In genomic region chr5:112978836-112979235, GRCh38 we compare ENCODE assay signal across 9 cellular contexts. TPM values are rescaled to one million over a fixed set of nuclear protein-coding genes. Genes with fewer than 3 reads are reported as not detected.
DNase-seq lines count a peak whose midpoint lies in the region; ATAC-seq, FAIRE-seq and TF ChIP-seq lines count a peak whose summit lies in the region.
"Had no signal": no experiment of that assay in that cellular context is flagged by ENCODE, and none has a peak within 500 bp of the region (broad histone marks: within the 10 kb centered on the region; RNA-seq: fewer than 3 reads in every experiment).

No MANE protein-coding gene starts in this region.

- H3K27ac ChIP-seq in HepG2 (ENCODE audit: extremely low read length, insufficient read depth, low read length): peak overlapping the region; percentile 10
- no peak overlapping the region for H3K27ac ChIP-seq in right lobe of liver
- H3K27ac ChIP-seq in SK-N-MC: peak overlapping the region; percentile 60

- CTCF ChIA-PET in HepG2 (lab: Yijun Ruan, JAX; ENCODE audit: low intra/inter-chr PET ratio, low total read pairs): no interaction called here

- H3K4me1 ChIP-seq in HepG2 (ENCODE audit: insufficient read depth, low read length) (peaks cover 54% of the 10 kb centered on the region), right lobe of liver (peaks cover 0 to 13% (median 1%) of the 10 kb centered on the region in 4 donors)

- BruUV-seq in HepG2 (replicated peaks; lab: Mats Ljungman, UMichigan): no TSS peak

- H3K36me3 ChIP-seq in HepG2 (replicated peaks in 1 of 2; ENCODE audit: control insufficient read depth in 1 of 2, insufficient read depth in 2 of 2, low read length in 2 of 2) (peaks cover 2 to 13% of the 10 kb centered on the region in 2 experiments; a peak in 3 of 5 replicates), right lobe of liver (no peaks in the 10 kb centered on the region), SK-N-MC (ENCODE audit: insufficient read depth, low read length) (peaks cover 26% of the 10 kb centered on the region)

- peaks cover 74% of the 10 kb centered on the region for H3K79me2 ChIP-seq in HepG2 (ENCODE audit: insufficient read depth, low read length)

- TF ChIP-seq CTCF in HepG2 (CRISPR knock-in tag; IDR thresholded peaks at IDR 0.05): no peak
- no peak for TF ChIP-seq CTCF in right lobe of liver (IDR thresholded peaks at IDR 0.05)
- no peak for TF ChIP-seq CTCF in fibroblast of pulmonary artery (IDR thresholded peaks at IDR 0.05; ENCODE audit: low read length, missing control alignments)
- no peak for TF ChIP-seq CTCF in D721Med (IDR thresholded peaks at IDR 0.05; ENCODE audit: insufficient read depth, missing control alignments)

- intact Hi-C loops in HepG2 (cut with micrococcal nuclease; ENCODE audit: unreplicated experiment): loop anchor here (5.0 kb wide), 1 partner anchor 57 kb away; the partner anchor contains the start of gene REEP5
- intact Hi-C loops in right lobe of liver (cut with DNase I): no loop called here

- TF ChIP-seq RAD21 in HepG2 (CRISPR knock-in tag; IDR thresholded peaks at IDR 0.05): no peak

- H2AFZ ChIP-seq in HepG2 (ENCODE audit: low read length): no peak overlapping the region

- WGBS in HepG2 (ENCODE audit: low lambda C conversion rate): 3% methylated on average over 2 of the region's 2 CpGs
- 21% methylated on average over 2 of the region's 2 CpGs for WGBS in right lobe of liver (ENCODE audit: insufficient coverage, low coverage, low lambda C conversion rate, missing lambda C conversion rate)

- FAIRE-seq in HepG2 (lab: Jason Lieb, UNC) (no peak), D721Med (lab: Jason Lieb, UNC) (no peak)

- H3K9ac ChIP-seq in HepG2 (ENCODE audit: insufficient read depth, low read depth, low read length): peak overlapping the region; percentile 84; the same call in 1 of the 2 replicates
- H3K9ac ChIP-seq in SK-N-MC (ENCODE audit: insufficient read length): peak overlapping the region; percentile 95

- no peak for DNase-seq in HepG2 (ENCODE audit: low spot score)
- DNase-seq in right lobe of liver: no peak
- no peak for DNase-seq in SK-N-MC (ENCODE audit: low read depth, low spot score)
- DNase-seq in fibroblast of pulmonary artery (ENCODE audit: low read depth): no peak
- no peak for DNase-seq in D721Med (ENCODE audit: insufficient read length, low spot score)
- DNase-seq: cortex of kidney had no signal

- in situ Hi-C loops in HepG2 (cut with HindIII; ENCODE audit: extremely low pct_ligation_motif_present, low pct_unique_long_range_greater_than_20kb): no loop called here

- no peak for ATAC-seq in HepG2
- no peak for ATAC-seq in right lobe of liver
- no peak for ATAC-seq in HG02938 (IDR thresholded peaks at IDR 0.05; ENCODE audit: unreplicated experiment)
- ATAC-seq in HG03432 (IDR thresholded peaks at IDR 0.05; ENCODE audit: unreplicated experiment): no peak
- no peak for ATAC-seq in HG03045 (IDR thresholded peaks at IDR 0.05; ENCODE audit: unreplicated experiment)

- no peaks in the 10 kb centered on the region for H3K9me3 ChIP-seq in HepG2 (ENCODE audit: low read length)
- H3K9me3 ChIP-seq in right lobe of liver: no peaks in the 10 kb centered on the region
- no peaks in the 10 kb centered on the region for H3K9me3 ChIP-seq in SK-N-MC (ENCODE audit: low read depth, low read length)

- TF ChIP-seq EP300 in HepG2 (IDR thresholded peaks at IDR 0.05; ENCODE audit: low read depth in 2 of 2, low read length in 2 of 2) (no peak), HepG2 (CRISPR knock-in tag; IDR thresholded peaks at IDR 0.05; ENCODE audit: borderline replicate concordance) (no peak)

- peaks cover 17% of the 10 kb centered on the region for H4K20me1 ChIP-seq in HepG2 (ENCODE audit: insufficient read depth, low read length)

- H3K4me2 ChIP-seq in HepG2 (ENCODE audit: low read depth, low read length): peak overlapping the region; percentile 85

- POLR2A ChIA-PET in HepG2 (lab: Yijun Ruan, JAX): interaction anchor here (1.7 to 4.0 kb wide), 2 partner anchors 10 to 42 kb away, joined by 4 to 16 read pairs; no protein-coding TSS in a partner anchor

- TF ChIP-seq POLR2A in HepG2 (IDR thresholded peaks at IDR 0.05; ENCODE audit: insufficient read depth in 1 of 2, low read depth in 2 of 2, low read length in 2 of 2) (no peak), right lobe of liver (IDR thresholded peaks at IDR 0.05) (no peak)

- H3K4me3 ChIP-seq in HepG2 (replicated peaks in 1 of 3; ENCODE audit: insufficient read depth in 1 of 3, low read depth in 2 of 3, low read length in 3 of 3) (peak overlapping the region; percentile 87 to 93 (median 88); a peak in 5 of 6 replicates), right lobe of liver (no peak overlapping the region), SK-N-MC (peak overlapping the region; percentile 96), fibroblast of pulmonary artery (replicated peaks; ENCODE audit: low read depth, low read length) (peak overlapping the region; percentile 87)

- H3K27me3 ChIP-seq in HepG2 (ENCODE audit: control insufficient read depth in 1 of 2, insufficient read depth in 2 of 2, low read length in 2 of 2) (no peaks in the 10 kb centered on the region; a peak in 1 of 5 replicates), right lobe of liver (no peaks in the 10 kb centered on the region)

TF ChIP-seq in HepG2, 621 proteins besides CTCF, POLR2A, EP300 and RAD21:
- TF ChIP-seq ATF7 (IDR thresholded peaks at IDR 0.05): peak; percentile 78
- TF ChIP-seq ATF7 (CRISPR knock-in tag; IDR thresholded peaks at IDR 0.05): no peak
- TF ChIP-seq U2AF1 (optimal IDR thresholded peaks at IDR 0.05; ENCODE audit: low read depth, low read length): no peak

RNA-seq across cellular contexts. Expression of gene DCP2, which starts 2.2 kb away (rescaled TPM):
- total RNA-seq in HepG2 (2016; rRNA removed; fragmentation: Illumina TruSeq; extraction: Trizol): 63.4 and 113 TPM in 2 replicates
- total RNA-seq in HepG2 (2016; cell fraction: cytosol; rRNA removed; fragmentation: Illumina TruSeq; extraction: Trizol; ENCODE audit: low read depth): 96.6 and 97.4 TPM in 2 replicates
- 57.4 and 102 TPM in 2 replicates for total RNA-seq in HepG2 (2016; cell fraction: insoluble cytoplasmic fraction; rRNA removed; fragmentation: Illumina TruSeq; extraction: Trizol)
- 46.7 and 55.6 TPM in 2 replicates for total RNA-seq in HepG2 (2016; cell fraction: membrane; rRNA removed; fragmentation: Illumina TruSeq; extraction: Trizol)
- 59.7 and 65.2 TPM in 2 replicates for total RNA-seq in HepG2 (2016; cell fraction: nucleus; rRNA removed; fragmentation: Illumina TruSeq; extraction: Trizol)
- 11.3 and 16.2 TPM in 2 replicates for polyA plus RNA-seq in HepG2 (2011; rRNA removed)
- polyA plus RNA-seq in HepG2 (2011; cell fraction: cytosol; rRNA removed): 13.0 and 14.0 TPM in 2 replicates
- 13.5 and 15.6 TPM in 2 replicates for polyA plus RNA-seq in HepG2 (2011; cell fraction: nucleus; rRNA removed)
- 15.9 and 20.6 TPM in 2 replicates for polyA plus RNA-seq in HepG2 (2012)
- 16.9 and 24.8 TPM in 2 replicates for polyA plus RNA-seq in HepG2 (2016; cell fraction: cytosol; fragmentation: Illumina TruSeq; extraction: Trizol; ENCODE audit: low read depth)
- 28.8 and 30.9 TPM in 2 replicates for polyA plus RNA-seq in HepG2 (2016; cell fraction: insoluble cytoplasmic fraction; fragmentation: Illumina TruSeq; extraction: Trizol; ENCODE audit: low read depth)
- polyA plus RNA-seq in HepG2 (2016; cell fraction: membrane; fragmentation: Illumina TruSeq; extraction: Trizol; ENCODE audit: low read depth): 20.7 and 23.8 TPM in 2 replicates
- polyA plus RNA-seq in HepG2 (2016; cell fraction: nucleus; fragmentation: Illumina TruSeq; extraction: Trizol; ENCODE audit: insufficient read depth, low read depth): 25.5 and 28.7 TPM in 2 replicates
- 20.3 and 55.5 TPM in 2 replicates for polyA minus RNA-seq in HepG2 (2011; rRNA and poly(A)+ RNA removed; ENCODE audit: low replicate concordance)
- 15.7 and 21.4 TPM in 2 replicates for polyA minus RNA-seq in HepG2 (2011; cell fraction: cytosol; rRNA and poly(A)+ RNA removed)
- 69.1 and 82.4 TPM in 2 replicates for polyA minus RNA-seq in HepG2 (2011; cell fraction: nucleus; rRNA and poly(A)+ RNA removed)
- total RNA-seq in right lobe of liver: 10 to 100 TPM; 12.0 to 20.8 (median 14.6) TPM

RNA-seq across cellular contexts. Expression of gene REEP5, which starts 56.8 kb away (rescaled TPM):
- 26.3 and 49.4 TPM in 2 replicates for total RNA-seq in HepG2 (2016; rRNA removed; fragmentation: Illumina TruSeq; extraction: Trizol)
- 13.4 and 19.2 TPM in 2 replicates for total RNA-seq in HepG2 (2016; cell fraction: cytosol; rRNA removed; fragmentation: Illumina TruSeq; extraction: Trizol; ENCODE audit: low read depth)
- 28.3 and 50.6 TPM in 2 replicates for total RNA-seq in HepG2 (2016; cell fraction: insoluble cytoplasmic fraction; rRNA removed; fragmentation: Illumina TruSeq; extraction: Trizol)
- total RNA-seq in HepG2 (2016; cell fraction: membrane; rRNA removed; fragmentation: Illumina TruSeq; extraction: Trizol): 14.5 and 17.4 TPM in 2 replicates
- 39.0 and 46.8 TPM in 2 replicates for total RNA-seq in HepG2 (2016; cell fraction: nucleus; rRNA removed; fragmentation: Illumina TruSeq; extraction: Trizol)
- polyA plus RNA-seq in HepG2 (2011; rRNA removed): 217 and 239 TPM in 2 replicates
- polyA plus RNA-seq in HepG2 (2011; cell fraction: cytosol; rRNA removed): 109 and 117 TPM in 2 replicates
- polyA plus RNA-seq in HepG2 (2011; cell fraction: nucleus; rRNA removed): 33.6 and 41.1 TPM in 2 replicates
- polyA plus RNA-seq in HepG2 (2012): 46.8 and 51.5 TPM in 2 replicates
- 28.6 and 31.5 TPM in 2 replicates for polyA plus RNA-seq in HepG2 (2016; cell fraction: cytosol; fragmentation: Illumina TruSeq; extraction: Trizol; ENCODE audit: low read depth)
- polyA plus RNA-seq in HepG2 (2016; cell fraction: insoluble cytoplasmic fraction; fragmentation: Illumina TruSeq; extraction: Trizol; ENCODE audit: low read depth): 50.0 and 51.6 TPM in 2 replicates
- 18.4 and 23.4 TPM in 2 replicates for polyA plus RNA-seq in HepG2 (2016; cell fraction: membrane; fragmentation: Illumina TruSeq; extraction: Trizol; ENCODE audit: low read depth)
- 95.9 and 120 TPM in 2 replicates for polyA plus RNA-seq in HepG2 (2016; cell fraction: nucleus; fragmentation: Illumina TruSeq; extraction: Trizol; ENCODE audit: insufficient read depth, low read depth)
- 214 and 312 TPM in 2 replicates for polyA minus RNA-seq in HepG2 (2011; rRNA and poly(A)+ RNA removed; ENCODE audit: low replicate concordance)
- 57.0 and 58.9 TPM in 2 replicates for polyA minus RNA-seq in HepG2 (2011; cell fraction: cytosol; rRNA and poly(A)+ RNA removed)
- polyA minus RNA-seq in HepG2 (2011; cell fraction: nucleus; rRNA and poly(A)+ RNA removed): 27.4 and 38.7 TPM in 2 replicates
- 10 to 100 TPM; 52.2 to 75.6 (median 64.0) TPM for total RNA-seq in right lobe of liver

Comparison
In these comparisons a context has a peak if more than half of its experiments do, and no peak if none do; other contexts are left out.
1. H3K27ac ChIP-seq: peak in HepG2 (single experiment) and SK-N-MC (single experiment); none in right lobe of liver (0 of 3).
2. H3K4me3 ChIP-seq: peak in HepG2 (3 of 3), SK-N-MC (single experiment) and fibroblast of pulmonary artery (single experiment); none in right lobe of liver (0 of 3).